Comparison of ENCODE assay signal across 17 cellular contexts in genomic region chr15:96349034-96349932, GRCh38. TPM values are rescaled to one million over a fixed set of nuclear protein-coding genes. Genes with fewer than 3 reads are reported as not detected.
DNase-seq lines count a peak whose midpoint lies in the region; ATAC-seq, FAIRE-seq and TF ChIP-seq lines count a peak whose summit lies in the region.
"Had no signal": no experiment of that assay in that cellular context is flagged by ENCODE, and none has a peak within 500 bp of the region (broad histone marks: within the 10 kb centered on the region; RNA-seq: fewer than 3 reads in every experiment).

No MANE protein-coding gene starts in this region.

- intact Hi-C loops in kidney (cut with DNase I) = no loop called here
- intact Hi-C loops in sigmoid colon (cut with DNase I) = loop anchor here (5.0 kb wide), 2 partner anchors 1072 to 1087 kb away; no protein-coding TSS in a partner anchor
- intact Hi-C loops in posterior cingulate gyrus (cut with DNase I) = loop anchor here (10.0 kb wide), 2 partner anchors 944 to 1934 kb away; no protein-coding TSS in a partner anchor

- POLR2A ChIA-PET in naive thymus-derived CD8-positive, alpha-beta T cell (lab: Charles Lee) = no interaction called here

- peak overlapping the region in 1 of 10 donors; percentile 89 for H3K27ac Mint-ChIP-seq in naive thymus-derived CD8-positive, alpha-beta T cell
- H3K27ac Mint-ChIP-seq: activated naive CD8-positive, alpha-beta T cell treated with anti-CD3 and anti-CD28 coated beads, Interleukin-2, amount 10 ng/mL, durations not matched to agents 7 days and 5 days; dendritic cell treated with granulocyte-macrophage colony-stimulating factor and Interleukin-4, amounts not matched to agents 40 ng/mL and 50 ng/mL, for 4 days had no signal

- H3K36me3 ChIP-seq in kidney (ENCODE audit: control insufficient read depth in 1 of 2, insufficient read depth in 2 of 2, low read length in 2 of 2) (no peaks in the 10 kb centered on the region), sigmoid colon (no peaks in the 10 kb centered on the region), BE2C (no peaks in the 10 kb centered on the region)

- peaks cover 0 to 11% (median 2%) of the 10 kb centered on the region in 9 donors for H3K9me3 Mint-ChIP-seq in naive thymus-derived CD8-positive, alpha-beta T cell
- H3K9me3 Mint-ChIP-seq: dendritic cell treated with granulocyte-macrophage colony-stimulating factor and Interleukin-4, amounts not matched to agents 40 ng/mL and 50 ng/mL, for 4 days had no signal

- H3K9me3 ChIP-seq in kidney (ENCODE audit: control insufficient read depth in 1 of 2, low read length in 2 of 2) (no peaks in the 10 kb centered on the region), sigmoid colon (no peaks in the 10 kb centered on the region), BE2C (no peaks in the 10 kb centered on the region)

- H3K36me3 Mint-ChIP-seq in naive thymus-derived CD8-positive, alpha-beta T cell = peaks cover 0 to 11% (median 2%) of the 10 kb centered on the region in 3 donors
- H3K36me3 Mint-ChIP-seq: activated naive CD8-positive, alpha-beta T cell treated with anti-CD3 and anti-CD28 coated beads, Interleukin-2, amount 10 ng/mL, durations not matched to agents 7 days and 5 days; T-cell had no signal

- no peak overlapping the region for H3K4me3 Mint-ChIP-seq in naive thymus-derived CD8-positive, alpha-beta T cell
- H3K4me3 Mint-ChIP-seq: activated naive CD8-positive, alpha-beta T cell treated with anti-CD3 and anti-CD28 coated beads, Interleukin-2, amount 10 ng/mL, durations not matched to agents 7 days and 5 days; dendritic cell treated with granulocyte-macrophage colony-stimulating factor and Interleukin-4, amounts not matched to agents 40 ng/mL and 50 ng/mL, for 4 days; T-cell had no signal

- DNase-seq in DMS114 treated with DMSO at 0.1 percent for 48 hours (lab: John Stamatoyannopoulos, UW; ENCODE audit: unreplicated experiment) (peak; percentile 87), astrocyte of the spinal cord (ENCODE audit: low read depth, low spot score) (peak; percentile 37), kidney (no peak), sigmoid colon (no peak), posterior cingulate gyrus (no peak), NOMO-1 treated with dmso at 0.1 percent for 144 hours (lab: John Stamatoyannopoulos, UW; ENCODE audit: unreplicated experiment) (no peak), BE2C (no peak)
- no peak for DNase-seq in naive thymus-derived CD8-positive, alpha-beta T cell
- DNase-seq: activated CD4-positive, CD25-positive, alpha-beta regulatory T cell; activated CD8-positive, alpha-beta memory T cell treated with anti-CD3 and anti-CD28 coated beads, Interleukin-2, amount 50 U/mL, for 4 hours; activated naive CD8-positive, alpha-beta T cell treated with anti-CD3 and anti-CD28 coated beads, Interleukin-2, amount 10 ng/mL, durations not matched to agents 7 days and 5 days; DMS53; NCI-H1436; NCI-H446; substantia nigra; T-cell had no signal

- in situ Hi-C loops in astrocyte of the spinal cord (cut with HindIII; ENCODE audit: low sequenced_read_pairs) = loop anchor here (25.0 kb wide), 1 partner anchor 1062 kb away; no protein-coding TSS in a partner anchor

- peaks cover 60 to 96% (median 82%) of the 10 kb centered on the region in 5 donors for H3K27me3 Mint-ChIP-seq in naive thymus-derived CD8-positive, alpha-beta T cell

- peaks cover 0 to 15% (median 2%) of the 10 kb centered on the region in 4 donors for H3K4me1 Mint-ChIP-seq in naive thymus-derived CD8-positive, alpha-beta T cell

- no peak overlapping the region for H3K4me3 ChIP-seq in astrocyte of the spinal cord (ENCODE audit: low read depth, low read length)
- no peak overlapping the region for H3K4me3 ChIP-seq in kidney (ENCODE audit: low read length in 2 of 2)
- H3K4me3 ChIP-seq in sigmoid colon = no peak overlapping the region
- H3K4me3 ChIP-seq in BE2C (ENCODE audit: low read depth, low read length) = no peak overlapping the region

- 43 to 84% methylated on average over 5 of the region's 5 CpGs for WGBS in sigmoid colon, 2 donors

- peak overlapping the region; percentile 19 to 52 for H3K9ac ChIP-seq in kidney (ENCODE audit: low read length in 2 of 2)

- H3K27me3 ChIP-seq in sigmoid colon (no peaks in the 10 kb centered on the region), BE2C (peaks cover under 1% of the 10 kb centered on the region)

- no peak for FAIRE-seq in kidney (lab: Jason Lieb, UNC)

- H3K27ac ChIP-seq in kidney (ENCODE audit: low read depth in 2 of 2, low read length in 2 of 2) (peak overlapping the region; percentile 85 to 91), sigmoid colon (peak overlapping the region; percentile 86 to 97 (median 94))

- H3K4me1 ChIP-seq in kidney (ENCODE audit: control insufficient read depth in 1 of 2, insufficient read depth in 1 of 2, low read depth in 1 of 2, low read length in 2 of 2) (peaks cover 32 to 40% of the 10 kb centered on the region in 2 donors), sigmoid colon (peaks cover 0 to 46% (median 36%) of the 10 kb centered on the region in 4 donors), BE2C (no peaks in the 10 kb centered on the region; the same call in 1 of the 2 replicates)

- no peak for TF ChIP-seq POLR2A in sigmoid colon (IDR thresholded peaks at IDR 0.05)

- TF ChIP-seq CTCF in astrocyte of the spinal cord (IDR thresholded peaks at IDR 0.05; ENCODE audit: low read depth, low read length) (no peak), kidney (IDR thresholded peaks at IDR 0.05; ENCODE audit: borderline replicate concordance, extremely low read depth, insufficient read depth) (no peak), sigmoid colon (IDR thresholded peaks at IDR 0.05) (no peak), BE2C (IDR thresholded peaks at IDR 0.05; ENCODE audit: low read depth, low read length) (no peak)

- ATAC-seq in naive thymus-derived CD8-positive, alpha-beta T cell = no peak
- ATAC-seq: T-cell had no signal

- no peak for TF ChIP-seq EP300 in sigmoid colon (IDR thresholded peaks at IDR 0.05)

RNA-seq across cellular contexts. Expression of gene NR2F2, which starts 18.8 kb away (rescaled TPM):
- 191 TPM for total RNA-seq in kidney
- 42.5 TPM for polyA plus RNA-seq in kidney (ENCODE audit: insufficient read depth, low read depth, low replicate concordance)
- 10 to 100 TPM; 24.0 to 47.9 (median 31.0) TPM for total RNA-seq in sigmoid colon
- polyA plus RNA-seq in sigmoid colon = 10 to 100 TPM; 12.6 to 20.0 (median 12.9) TPM
- not detected for total RNA-seq in naive thymus-derived CD8-positive, alpha-beta T cell
- polyA plus RNA-seq in naive thymus-derived CD8-positive, alpha-beta T cell = not detected
- polyA plus RNA-seq in BE2C (2012; ENCODE audit: insufficient read depth, insufficient read length, low read depth) = 82.4 TPM
- total RNA-seq: activated naive CD8-positive, alpha-beta T cell treated with anti-CD3 and anti-CD28 coated beads, Interleukin-2, amount 10 ng/mL, durations not matched to agents 7 days and 5 days had no signal

Comparison
In these comparisons a context has a peak if more than half of its experiments do, and no peak if none do; other contexts are left out.
1. DNase-seq: peak in DMS114 treated with DMSO at 0.1 percent for 48 hours (single experiment) and astrocyte of the spinal cord (single experiment); none in kidney (single experiment), sigmoid colon (single experiment), posterior cingulate gyrus (0 of 10), NOMO-1 treated with dmso at 0.1 percent for 144 hours (single experiment), naive thymus-derived CD8-positive, alpha-beta T cell (0 of 10) and BE2C (single experiment).
2. RNA of gene NR2F2, which starts 18.8 kb away (total RNA-seq): 191 TPM in kidney (single experiment) and 24.0 to 47.9 TPM in sigmoid colon; not detected in naive thymus-derived CD8-positive, alpha-beta T cell; every median in the first group is over 10 times any median in the second.